Comparison of ENCODE assay signal across 13 cellular contexts in the genomic region with DNA sequence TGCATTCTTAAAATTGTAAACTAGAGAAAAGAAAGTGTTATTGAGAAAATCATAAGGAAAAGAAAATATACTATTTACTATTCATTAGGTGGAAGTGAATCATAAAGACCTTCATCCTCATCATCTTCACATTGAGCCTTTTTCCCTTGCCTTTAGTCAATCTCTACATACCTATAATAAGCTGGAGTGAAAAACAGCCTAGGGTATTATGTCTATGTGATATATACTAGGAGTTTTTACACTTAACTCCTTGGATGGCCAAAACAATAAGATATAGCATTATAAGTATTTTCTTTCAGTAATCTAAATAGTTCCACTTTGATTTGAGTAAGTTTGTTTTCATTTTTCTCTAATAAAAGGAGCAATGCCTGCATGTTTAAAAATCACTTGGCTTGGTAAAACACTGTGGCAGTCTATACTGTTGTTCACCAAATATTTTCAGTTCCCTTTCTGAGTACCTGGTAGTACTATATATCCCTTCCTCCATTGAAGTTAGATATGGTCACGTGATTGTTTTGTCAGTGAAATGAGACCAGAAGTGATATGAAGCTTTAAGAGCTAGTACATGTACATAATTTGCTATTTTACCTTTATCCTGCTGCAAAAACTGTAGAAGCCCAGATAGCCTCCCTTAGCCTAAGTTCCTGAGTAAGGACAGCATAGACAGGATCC.
DNase-seq lines count a peak whose midpoint lies in the region; ATAC-seq and TF ChIP-seq lines count a peak whose summit lies in the region.
"Had no signal": no experiment of that assay in that cellular context is flagged by ENCODE, and none has a peak within 500 bp of the region (broad histone marks: within the 10 kb centered on the region; RNA-seq: fewer than 3 reads in every experiment).

No MANE protein-coding gene starts in this region.

- 0 out of 2 replicates have a peak overlapping the region, but pooled peaks have one; percentile 42 for H2AFZ ChIP-seq in MM.1S (ENCODE audit: low read length)

- H3K4me1 ChIP-seq in MM.1S (ENCODE audit: low read length): peaks cover 16% of the 10 kb centered on the region
- H3K4me1 ChIP-seq: tibial nerve had no signal

- peak overlapping the region; percentile 15; the same call in 1 of the 2 replicates for H3K27ac ChIP-seq in MM.1S (ENCODE audit: low read length)
- H3K27ac ChIP-seq: WERI-Rb-1 had no signal

- H3K4me2 ChIP-seq in MM.1S (ENCODE audit: low read depth, low read length): peak overlapping the region; percentile 32; the same call in 1 of the 2 replicates

- no peaks in the 10 kb centered on the region for H3K27me3 ChIP-seq in MM.1S (replicated peaks; ENCODE audit: insufficient read depth, low read length)
- H3K27me3 ChIP-seq: tibial nerve had no signal

- intact Hi-C loops in head of caudate nucleus (cut with DNase I): no loop called here
- intact Hi-C loops in posterior vena cava (cut with DNase I): no loop called here

- no peaks in the 10 kb centered on the region for H3K79me2 ChIP-seq in MM.1S (ENCODE audit: low read length)

- no peaks in the 10 kb centered on the region for H4K20me1 ChIP-seq in MM.1S (ENCODE audit: insufficient read depth, low read length)

- H3K9ac ChIP-seq in MM.1S (ENCODE audit: low read length): no peak overlapping the region

- DNase-seq in CD1c-positive myeloid dendritic cell (ENCODE audit: extremely low spot score) (peak; percentile 12), MM.1S (peak; percentile 46), head of caudate nucleus (no peak), posterior vena cava (ENCODE audit: low spot score) (no peak), SKM-1 treated with dmso at 0.1 percent for 144 hours (lab: John Stamatoyannopoulos, UW; ENCODE audit: unreplicated experiment) (no peak)
- no peak for DNase-seq in stimulated activated CD4-positive, alpha-beta T cell treated with anti-CD3 and anti-CD28 coated beads, Interleukin-12 subunit alpha, Interleukin-12 subunit beta, amount 100 ng/mL, for 4 hours
- DNase-seq: activated naive CD4-positive, alpha-beta T cell; GF-D8; NCI-H1105 treated with DMSO at 0.1 percent for 48 hours; WERI-Rb-1 had no signal

- peak; percentile 95 for ATAC-seq in GM19438 (IDR thresholded peaks at IDR 0.05; ENCODE audit: low read depth, unreplicated experiment)
- peak; percentile 91 for ATAC-seq in HG02870 (IDR thresholded peaks at IDR 0.05; ENCODE audit: unreplicated experiment)

- TF ChIP-seq CTCF in MM.1S (IDR thresholded peaks at IDR 0.05; ENCODE audit: low read length): no peak

- no peaks in the 10 kb centered on the region for H3K9me2 ChIP-seq in MM.1S (replicated peaks; ENCODE audit: insufficient read depth, low read length)

- H3K9me3 ChIP-seq in MM.1S (replicated peaks; ENCODE audit: insufficient read depth, low read length): no peaks in the 10 kb centered on the region

- H3K36me3 ChIP-seq in MM.1S (replicated peaks; ENCODE audit: insufficient read depth, low read length): no peaks in the 10 kb centered on the region
- H3K36me3 ChIP-seq: tibial nerve, WERI-Rb-1 had no signal

- H3K4me3 ChIP-seq in MM.1S (ENCODE audit: low read length): no peak overlapping the region
- H3K4me3 ChIP-seq: tibial nerve had no signal

- no peaks in the 10 kb centered on the region for H3F3A ChIP-seq in MM.1S (ENCODE audit: insufficient read depth, low read length)

Comparison
In these comparisons a context has a peak if more than half of its experiments do, and no peak if none do; other contexts are left out.
1. DNase-seq: peak in CD1c-positive myeloid dendritic cell (single experiment) and MM.1S (single experiment); none in stimulated activated CD4-positive, alpha-beta T cell treated with anti-CD3 and anti-CD28 coated beads, Interleukin-12 subunit alpha, Interleukin-12 subunit beta, amount 100 ng/mL, for 4 hours (single experiment), head of caudate nucleus (0 of 42), posterior vena cava (single experiment) and SKM-1 treated with dmso at 0.1 percent for 144 hours (single experiment).